Comparison of ENCODE assay signal across 13 cellular contexts in the genomic region with DNA sequence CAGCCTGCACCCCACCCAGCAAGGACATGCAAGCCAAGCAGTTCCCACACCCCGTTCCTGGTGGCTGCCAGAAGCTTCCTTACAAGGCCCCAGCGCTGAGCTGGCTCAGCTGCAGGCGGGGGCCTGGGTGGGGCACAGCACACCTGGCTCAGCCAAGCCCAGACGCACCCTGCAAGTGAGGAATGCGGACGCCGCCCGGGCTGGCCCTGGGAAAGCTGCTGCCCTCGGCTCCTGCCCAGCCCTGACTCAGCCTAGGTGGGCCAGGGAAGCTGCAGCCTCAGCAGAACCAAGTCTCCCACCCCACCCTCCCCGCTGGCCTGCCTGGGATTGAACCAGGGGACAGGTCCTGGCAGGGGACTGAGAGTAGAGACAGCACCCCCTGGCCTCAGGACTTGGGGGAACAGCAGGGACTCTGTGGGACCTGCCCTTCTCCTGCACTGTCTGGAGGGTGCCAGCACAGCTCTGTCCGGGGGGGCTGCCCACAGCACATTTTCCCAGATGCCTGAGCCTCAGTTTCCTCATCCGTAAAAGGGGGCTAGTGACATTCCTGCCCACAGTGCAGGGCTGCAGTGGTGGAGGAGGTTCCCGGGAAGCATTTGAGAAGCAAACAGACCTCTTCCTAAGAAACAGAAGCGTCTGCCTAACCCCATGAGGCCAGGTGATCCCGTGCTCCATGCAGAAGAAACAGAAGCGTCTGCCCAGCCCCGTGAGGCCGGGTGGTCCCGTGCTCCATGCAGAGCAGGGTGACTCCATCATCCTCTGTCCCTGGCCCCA. TPM values are rescaled to one million over a fixed set of nuclear protein-coding genes. Genes with fewer than 3 reads are reported as not detected.
DNase-seq lines count a peak whose midpoint lies in the region; ATAC-seq and TF ChIP-seq lines count a peak whose summit lies in the region.
"Had no signal": no experiment of that assay in that cellular context is flagged by ENCODE, and none has a peak within 500 bp of the region (broad histone marks: within the 10 kb centered on the region; RNA-seq: fewer than 3 reads in every experiment).

No MANE protein-coding gene starts in this region.

- no peaks in the 10 kb centered on the region for H3K36me3 ChIP-seq in GM23338 (ENCODE audit: insufficient read depth)
- no peaks in the 10 kb centered on the region for H3K36me3 ChIP-seq in smooth muscle cell (ENCODE audit: low read depth)
- no peaks in the 10 kb centered on the region for H3K36me3 ChIP-seq in BE2C

- H4K20me1 ChIP-seq in GM23338 (replicated peaks; ENCODE audit: insufficient read depth) (no peaks in the 10 kb centered on the region), smooth muscle cell (ENCODE audit: low read depth) (no peaks in the 10 kb centered on the region)

- no peak overlapping the region; the same call in 1 of the 2 replicates for H2AFZ ChIP-seq in GM23338
- H2AFZ ChIP-seq in smooth muscle cell (ENCODE audit: low read depth) = no peak overlapping the region

- H3K9me2 ChIP-seq in GM23338 (ENCODE audit: insufficient read depth) = no peaks in the 10 kb centered on the region

- no peaks in the 10 kb centered on the region for H3K27me3 ChIP-seq in GM23338 (ENCODE audit: insufficient read depth)
- no peaks in the 10 kb centered on the region for H3K27me3 ChIP-seq in smooth muscle cell (ENCODE audit: low read depth)
- H3K27me3 ChIP-seq in BE2C = no peaks in the 10 kb centered on the region

- H3K27me3 Mint-ChIP-seq in GM23338 (ENCODE audit: insufficient read depth, low read depth, poor library complexity) = peaks cover 9% of the 10 kb centered on the region

- intact Hi-C loops in left colon (cut with DNase I, micrococcal nuclease) = no loop called here

- H3K79me2 ChIP-seq in GM23338 (replicated peaks; ENCODE audit: insufficient read depth) (no peaks in the 10 kb centered on the region), smooth muscle cell (ENCODE audit: low read depth) (no peaks in the 10 kb centered on the region)

- no peak overlapping the region for H3K27ac ChIP-seq in GM23338 (ENCODE audit: low read depth)
- peak overlapping the region; percentile 87 for H3K27ac ChIP-seq in smooth muscle cell (ENCODE audit: low read depth)

- DNase-seq in GM23338 (ENCODE audit: low spot score) = peak; percentile 45
- DNase-seq in RPMI8226 = peak; percentile 83
- DNase-seq in left colon = peak; percentile 93 to 95
- DNase-seq in smooth muscle cell (lab: John Stamatoyannopoulos, UW; ENCODE audit: unreplicated experiment) = no peak
- DNase-seq in D341Med (ENCODE audit: low spot score) = no peak
- DNase-seq in BE2C = no peak
- DNase-seq in epidermal melanocyte (ENCODE audit: insufficient read length, low spot score) = no peak
- DNase-seq: CD4-positive, alpha-beta memory T cell; hypothalamus; NCI-H187 treated with DMSO at 0.1 percent for 48 hours had no signal

- H3K4me3 Mint-ChIP-seq in GM23338 = no peak overlapping the region
- H3K4me3 Mint-ChIP-seq: CD4-positive, alpha-beta memory T cell had no signal

- H3K4me2 ChIP-seq in GM23338 = no peak overlapping the region
- H3K4me2 ChIP-seq in smooth muscle cell = no peak overlapping the region

- H3F3A ChIP-seq in GM23338 (replicated peaks; ENCODE audit: low read depth) (no peaks in the 10 kb centered on the region), smooth muscle cell (ENCODE audit: low read depth) (no peaks in the 10 kb centered on the region)

- H3K4me1 Mint-ChIP-seq in GM23338 = peaks cover 12% of the 10 kb centered on the region

- peak; percentile 11; the same call in 2 of the 3 replicates for ATAC-seq in GM23338
- ATAC-seq in left colon = peak; percentile 70
- ATAC-seq in SK-N-SH treated with all-trans-retinoic acid at 6 μM for 48 hours = no peak
- ATAC-seq: K562 had no signal

- no peaks in the 10 kb centered on the region for H3K36me3 Mint-ChIP-seq in GM23338 (ENCODE audit: low read depth)
- H3K36me3 Mint-ChIP-seq: CD4-positive, alpha-beta memory T cell had no signal

- H3K4me3 ChIP-seq in GM23338 = no peak overlapping the region
- no peak overlapping the region for H3K4me3 ChIP-seq in smooth muscle cell
- no peak overlapping the region for H3K4me3 ChIP-seq in BE2C (ENCODE audit: low read depth, low read length)
- H3K4me3 ChIP-seq: K562 had no signal

- no peaks in the 10 kb centered on the region for H3K9me3 Mint-ChIP-seq in GM23338

- peaks cover 5% of the 10 kb centered on the region for H3K4me1 ChIP-seq in GM23338 (ENCODE audit: insufficient read depth)
- peaks cover 10% of the 10 kb centered on the region for H3K4me1 ChIP-seq in smooth muscle cell (ENCODE audit: low read depth)
- no peaks in the 10 kb centered on the region for H3K4me1 ChIP-seq in BE2C

- H3K9me3 ChIP-seq in smooth muscle cell (replicated peaks; ENCODE audit: low read depth) (no peaks in the 10 kb centered on the region), BE2C (no peaks in the 10 kb centered on the region)

- H3K27ac Mint-ChIP-seq in GM23338 = no peak overlapping the region
- H3K27ac Mint-ChIP-seq: CD4-positive, alpha-beta memory T cell had no signal

- H3K9ac ChIP-seq in smooth muscle cell (ENCODE audit: low read depth) = no peak overlapping the region

- TF ChIP-seq CTCF in GM23338 (conservative IDR thresholded peaks at IDR 0.05; ENCODE audit: low read depth in 2 of 2) (no peak), smooth muscle cell (IDR thresholded peaks at IDR 0.05; ENCODE audit: borderline replicate concordance, insufficient read depth, poor library complexity, severe bottlenecking) (no peak), BE2C (IDR thresholded peaks at IDR 0.05; ENCODE audit: low read depth, low read length) (no peak)

- WGBS in smooth muscle cell (ENCODE audit: low lambda C conversion rate) = 87% methylated on average over 19 of the region's 19 CpGs

TF ChIP-seq in GM23338, 12 proteins besides CTCF, POLR2A, EP300 and RAD21:
- TF ChIP-seq EZH2phosphoT487 (IDR thresholded peaks at IDR 0.05; ENCODE audit: unreplicated experiment) = no peak
- no peak for TF ChIP-seq NANOG (IDR thresholded peaks at IDR 0.05; ENCODE audit: borderline replicate concordance)
- TF ChIP-seq EZH2 (IDR thresholded peaks at IDR 0.05; ENCODE audit: low read depth, unreplicated experiment) = no peak
- no peak for TF ChIP-seq STAT1 (IDR thresholded peaks at IDR 0.05; ENCODE audit: unreplicated experiment)
- TF ChIP-seq POLR2AphosphoS5 (IDR thresholded peaks at IDR 0.05; ENCODE audit: low read depth) = no peak
TF ChIP-seq in GM23338: peak in this region for 0.

TF ChIP-seq in SK-N-SH treated with all-trans-retinoic acid at 6 μM for 48 hours, 23 proteins besides CTCF, POLR2A, EP300 and RAD21:
- TF ChIP-seq ZFP3 (CRISPR knock-in tag; IDR thresholded peaks at IDR 0.05) = no peak

RNA-seq across cellular contexts. Expression of a gene that starts 29.9 kb away (rescaled TPM):
- 0.63 TPM in 1 of 2 replicates, not detected in the other for total RNA-seq in GM23338 (2014; rRNA removed; shearing (Covaris generic))
- polyA plus RNA-seq in GM23338 (2016; fragmentation: Nextera tagmentation; extraction: Ambion mirVana) (1.8 TPM in 2 replicates), smooth muscle cell (869 and 2,544 TPM in 2 replicates)
- total RNA-seq in left colon (under 1 TPM in 1 of 2 donors, not detected in 1; 0.70 TPM), smooth muscle cell (1,301 and 1,591 TPM in 2 replicates)
- not detected for polyA plus RNA-seq in BE2C (2012; ENCODE audit: insufficient read depth, insufficient read length, low read depth)
- total RNA-seq: CD4-positive, alpha-beta memory T cell had no signal
- polyA plus RNA-seq: CD4-positive, alpha-beta memory T cell had no signal

RNA-seq across cellular contexts. Expression of a gene that starts 34.4 kb away (rescaled TPM):
- total RNA-seq in GM23338 (2014; rRNA removed; shearing (Covaris generic)) = 270 and 272 TPM in 2 replicates
- 525 and 603 TPM in 2 replicates for polyA plus RNA-seq in GM23338 (2016; fragmentation: Nextera tagmentation; extraction: Ambion mirVana)
- total RNA-seq in left colon = 100 to 1,000 TPM; 596 to 603 TPM
- 300 and 360 TPM in 2 replicates for total RNA-seq in smooth muscle cell
- polyA plus RNA-seq in smooth muscle cell = 1,301 and 1,372 TPM in 2 replicates
- 2,463 TPM for polyA plus RNA-seq in BE2C (2012; ENCODE audit: insufficient read depth, insufficient read length, low read depth)

RNA-seq across cellular contexts. Expression of a gene that starts 41.8 kb away (rescaled TPM):
- total RNA-seq in GM23338 (2014; rRNA removed; shearing (Covaris generic)) = not detected in 2 replicates
- polyA plus RNA-seq in GM23338 (2016; fragmentation: Nextera tagmentation; extraction: Ambion mirVana) (not detected in 2 replicates), smooth muscle cell (304 and 399 TPM in 2 replicates)
- total RNA-seq in left colon (not detected), smooth muscle cell (404 and 521 TPM in 2 replicates)
- polyA plus RNA-seq in BE2C (2012; ENCODE audit: insufficient read depth, insufficient read length, low read depth) = not detected
- total RNA-seq: CD4-positive, alpha-beta memory T cell; K562; mononuclear cell had no signal
- polyA plus RNA-seq: CD4-positive, alpha-beta memory T cell had no signal

RNA-seq across cellular contexts. Expression of a gene that starts 57.8 kb away (rescaled TPM):
- not detected in 2 replicates for total RNA-seq in GM23338 (2014; rRNA removed; shearing (Covaris generic))
- not detected in 2 replicates for polyA plus RNA-seq in GM23338 (2016; fragmentation: Nextera tagmentation; extraction: Ambion mirVana)
- total RNA-seq in left colon = not detected
- not detected in 2 replicates for total RNA-seq in smooth muscle cell
- 1.2 TPM in 1 of 2 replicates, not detected in the other for polyA plus RNA-seq in smooth muscle cell
- polyA plus RNA-seq in BE2C (2012; ENCODE audit: insufficient read depth, insufficient read length, low read depth) = not detected
- total RNA-seq: CD4-positive, alpha-beta memory T cell; K562; mononuclear cell had no signal
- polyA plus RNA-seq: CD4-positive, alpha-beta memory T cell; K562 had no signal

Comparison
In these comparisons a context has a peak if more than half of its experiments do, and no peak if none do; other contexts are left out.
1. DNase-seq: peak in GM23338 (single experiment), RPMI8226 (single experiment) and left colon (2 of 2); none in smooth muscle cell (single experiment), D341Med (single experiment), BE2C (single experiment) and epidermal melanocyte (single experiment).
2. RNA of a gene that starts 29.9 kb away (total RNA-seq): 1,301 to 1,591 TPM in smooth muscle cell; 0.70 TPM in left colon and 0.63 TPM in GM23338; every median in the first group is over 100 times any median in the second.
3. RNA of a gene that starts 41.8 kb away (total RNA-seq): 404 to 521 TPM in smooth muscle cell; not detected in left colon and not detected in GM23338; every median in the first group is over 100 times any median in the second.